Comparison of ENCODE assay signal across 16 cellular contexts in the genomic region with DNA sequence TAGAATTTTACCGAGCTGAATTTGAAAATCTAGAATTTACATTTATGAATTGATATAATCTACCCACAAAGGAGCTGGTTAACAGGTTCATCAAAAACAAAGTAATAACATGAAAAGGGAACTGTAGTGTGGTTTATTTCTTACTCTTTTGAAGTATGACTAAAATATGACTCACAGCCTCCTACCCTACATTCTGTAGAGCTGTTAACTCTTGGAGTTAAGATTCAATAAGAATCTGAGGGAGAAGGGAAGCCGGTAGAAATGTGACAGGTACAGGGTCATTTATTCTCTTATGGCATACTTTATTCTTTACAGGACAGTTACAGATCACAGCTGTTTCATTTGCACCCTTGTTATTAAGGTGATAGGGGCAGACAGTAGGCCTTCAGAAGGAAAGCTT.
DNase-seq lines count a peak whose midpoint lies in the region; TF ChIP-seq lines count a peak whose summit lies in the region.
"Had no signal": no experiment of that assay in that cellular context is flagged by ENCODE, and none has a peak within 500 bp of the region (broad histone marks: within the 10 kb centered on the region; RNA-seq: fewer than 3 reads in every experiment).

No MANE protein-coding gene starts in this region.

- 31 to 33% methylated on average over 2 of the region's 2 CpGs for WGBS in GM23248 (ENCODE audit: low coverage in 1 of 2, low lambda C conversion rate in 2 of 2, missing lambda C conversion rate in 2 of 2), 2 experiments

- H3K79me2 ChIP-seq in GM23248 (ENCODE audit: insufficient read depth), result no peaks in the 10 kb centered on the region

- no peaks in the 10 kb centered on the region for H3K27me3 ChIP-seq in GM23248 (replicated peaks; ENCODE audit: insufficient read depth)
- H3K27me3 ChIP-seq: right lobe of liver had no signal

- H3F3A ChIP-seq in GM23248 (ENCODE audit: insufficient read depth), result no peaks in the 10 kb centered on the region; the same call in 1 of the 2 replicates

- no peaks in the 10 kb centered on the region for H3K9me2 ChIP-seq in GM23248 (ENCODE audit: insufficient read depth)

- H3K27ac ChIP-seq in GM23248, result no peak overlapping the region
- H3K27ac ChIP-seq: right lobe of liver had no signal

- H3K4me3 ChIP-seq in GM23248 (0 out of 2 replicates have a peak overlapping the region, but pooled peaks have one; percentile 15), NB4 (ENCODE audit: low read depth, low read length) (no peak overlapping the region), choroid plexus epithelial cell (ENCODE audit: low read depth, low read length) (no peak overlapping the region)
- H3K4me3 ChIP-seq: K562, right lobe of liver, thoracic aorta had no signal

- H3K9me3 ChIP-seq in GM23248 (ENCODE audit: low read depth), result no peaks in the 10 kb centered on the region
- H3K9me3 ChIP-seq: right lobe of liver, thoracic aorta had no signal

- H2AFZ ChIP-seq in GM23248, result 0 out of 2 replicates have a peak overlapping the region, but pooled peaks have one; percentile 2

- no peak for TF ChIP-seq POLR2A in NB4 (IDR thresholded peaks at IDR 0.05; ENCODE audit: extremely low read depth, insufficient read length)

- no peak for TF ChIP-seq CTCF in NB4 (IDR thresholded peaks at IDR 0.05; ENCODE audit: low read depth, low read length)
- TF ChIP-seq CTCF in choroid plexus epithelial cell (conservative IDR thresholded peaks at IDR 0.05; ENCODE audit: low read depth, low read length), result no peak

- no peak overlapping the region for H3K9ac ChIP-seq in GM23248

- H3K36me3 ChIP-seq in GM23248 (ENCODE audit: low read depth), result no peaks in the 10 kb centered on the region
- H3K36me3 ChIP-seq: right lobe of liver, thoracic aorta had no signal

- peaks cover 9% of the 10 kb centered on the region for H3K4me1 ChIP-seq in GM23248 (ENCODE audit: insufficient read depth)
- H3K4me1 ChIP-seq: right lobe of liver had no signal

- peak overlapping the region; percentile 60 for H3K4me2 ChIP-seq in GM23248 (ENCODE audit: unreplicated experiment)

- in situ Hi-C loops in GM23248 (cut with MboI), result no loop called here

- DNase-seq in GM23248, result peak; percentile 69
- DNase-seq in NB4 (ENCODE audit: low read depth), result peak; percentile 2
- DNase-seq in choroid plexus epithelial cell (ENCODE audit: low read depth), result peak; percentile 45
- peak; percentile 11 for DNase-seq in putamen (ENCODE audit: low spot score)
- no peak for DNase-seq in NCI-H1417 treated with DMSO at 0.1 percent for 48 hours (lab: John Stamatoyannopoulos, UW)
- DNase-seq in SIG-M5 (lab: John Stamatoyannopoulos, UW), result no peak
- DNase-seq in iPS-NIHi11 (ENCODE audit: low spot score), result no peak
- DNase-seq in activated naive CD4-positive, alpha-beta T cell (lab: John Stamatoyannopoulos, UW), result no peak
- DNase-seq: activated CD4-positive, alpha-beta T cell treated with anti-CD3 and anti-CD28 coated beads, Interleukin-2, amount 50 U/mL, for 4 hours; activated effector memory CD4-positive, alpha-beta T cell treated with anti-CD3 and anti-CD28 coated beads, Interleukin-2, amount 50 U/mL, for 16 hours; CD8-positive, alpha-beta T cell; NCI-H2171; right lobe of liver; T-helper 17 cell had no signal

- no peaks in the 10 kb centered on the region for H4K20me1 ChIP-seq in GM23248 (ENCODE audit: insufficient read depth)

Comparison
In these comparisons a context has a peak if more than half of its experiments do, and no peak if none do; other contexts are left out.
1. DNase-seq: peak in GM23248 (single experiment), NB4 (single experiment), choroid plexus epithelial cell (single experiment) and putamen (single experiment); none in NCI-H1417 treated with DMSO at 0.1 percent for 48 hours (single experiment), SIG-M5 (single experiment), iPS-NIHi11 (single experiment) and activated naive CD4-positive, alpha-beta T cell (0 of 4).